In the genomic region with DNA sequence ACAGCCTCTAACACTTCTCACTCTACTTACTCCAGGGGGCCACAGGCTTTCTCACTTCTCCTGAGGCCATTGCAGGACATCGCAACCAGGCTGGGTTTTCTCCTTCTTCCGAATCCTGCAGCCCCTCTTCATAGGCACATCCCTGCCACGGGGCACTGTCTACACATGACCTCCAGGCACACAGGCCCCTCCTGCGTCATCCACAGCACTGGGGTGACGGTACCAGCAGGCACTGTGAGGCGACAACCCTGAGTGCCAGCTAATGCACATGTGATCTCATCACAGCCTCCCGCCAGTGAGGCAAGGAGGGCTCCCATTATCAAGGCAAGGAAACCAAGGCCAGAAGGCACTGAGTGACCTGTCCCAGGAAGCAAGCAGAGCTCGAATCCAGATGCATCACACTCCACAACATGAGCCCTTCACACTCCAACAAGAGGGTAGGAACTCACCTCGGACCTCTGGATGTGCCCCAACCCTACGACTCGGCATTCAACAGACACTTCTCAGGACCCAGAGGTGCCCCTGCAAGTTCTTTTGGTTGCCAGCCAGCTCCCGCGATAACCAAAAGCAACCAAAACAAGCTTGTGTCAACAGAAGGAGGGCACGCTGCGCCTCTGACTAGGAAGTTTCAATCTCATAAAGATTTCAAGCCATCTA, we compare ENCODE assay signal across 1 cellular context.
TF ChIP-seq lines count a peak whose summit lies in the region.

No MANE protein-coding gene starts in this region.

TF ChIP-seq in K562, 482 proteins besides CTCF, POLR2A, EP300 and RAD21:
- TF ChIP-seq, protein P1, sequence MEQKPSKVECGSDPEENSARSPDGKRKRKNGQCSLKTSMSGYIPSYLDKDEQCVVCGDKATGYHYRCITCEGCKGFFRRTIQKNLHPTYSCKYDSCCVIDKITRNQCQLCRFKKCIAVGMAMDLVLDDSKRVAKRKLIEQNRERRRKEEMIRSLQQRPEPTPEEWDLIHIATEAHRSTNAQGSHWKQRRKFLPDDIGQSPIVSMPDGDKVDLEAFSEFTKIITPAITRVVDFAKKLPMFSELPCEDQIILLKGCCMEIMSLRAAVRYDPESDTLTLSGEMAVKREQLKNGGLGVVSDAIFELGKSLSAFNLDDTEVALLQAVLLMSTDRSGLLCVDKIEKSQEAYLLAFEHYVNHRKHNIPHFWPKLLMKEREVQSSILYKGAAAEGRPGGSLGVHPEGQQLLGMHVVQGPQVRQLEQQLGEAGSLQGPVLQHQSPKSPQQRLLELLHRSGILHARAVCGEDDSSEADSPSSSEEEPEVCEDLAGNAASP (IDR thresholded peaks at IDR 0.05): no peak
